ENCODE assay signal across 1 cellular context in genomic region chr19:2553510-2553909, GRCh38.
A peak's percentile ranks its signal among the peaks of the same experiment; 100 is the strongest.
TF ChIP-seq lines count a peak whose summit lies in the region.

No MANE protein-coding gene starts in this region.

TF ChIP-seq in K562, 482 proteins besides CTCF, POLR2A, EP300 and RAD21 (continued from another document and continues in another):
- TF ChIP-seq MGA (IDR thresholded peaks at IDR 0.05): 0 out of 2 replicates have a peak, but pooled peaks have one; percentile 5
- TF ChIP-seq ZNF431 (CRISPR knock-in tag; IDR thresholded peaks at IDR 0.05): no peak
- no peak for TF ChIP-seq ZBTB5 (IDR thresholded peaks at IDR 0.05)
- no peak for TF ChIP-seq ZSCAN32 (CRISPR knock-in tag; IDR thresholded peaks at IDR 0.05)
- TF ChIP-seq EP400 (IDR thresholded peaks at IDR 0.05): no peak
- TF ChIP-seq SNAPC5 (CRISPR knock-in tag; IDR thresholded peaks at IDR 0.05): no peak
- TF ChIP-seq FOXP4 (CRISPR knock-in tag; IDR thresholded peaks at IDR 0.05; ENCODE audit: borderline replicate concordance): no peak
- no peak for TF ChIP-seq CBX3 (IDR thresholded peaks at IDR 0.05; ENCODE audit: borderline replicate concordance in 1 of 2, low read length in 2 of 2)
- TF ChIP-seq THRA (IDR thresholded peaks at IDR 0.05): no peak
- no peak for TF ChIP-seq NCOA4 (IDR thresholded peaks at IDR 0.05; ENCODE audit: partially characterized antibody)
- no peak for TF ChIP-seq PRDM10 (IDR thresholded peaks at IDR 0.05; ENCODE audit: partially characterized antibody)
- TF ChIP-seq XRCC5 (IDR thresholded peaks at IDR 0.05; ENCODE audit: low read depth, low read length): no peak
- peak; percentile 89 for TF ChIP-seq NFRKB (IDR thresholded peaks at IDR 0.05; ENCODE audit: low read depth)
- TF ChIP-seq ZFPM2 (CRISPR knock-in tag; IDR thresholded peaks at IDR 0.05): no peak
- TF ChIP-seq DMBX1 (CRISPR knock-in tag; IDR thresholded peaks at IDR 0.05; ENCODE audit: borderline replicate concordance): no peak
- no peak for TF ChIP-seq PHF21A (IDR thresholded peaks at IDR 0.05; ENCODE audit: borderline replicate concordance, low read depth)
- TF ChIP-seq MCM7 (IDR thresholded peaks at IDR 0.05): no peak
- no peak for TF ChIP-seq HBP1 (CRISPR knock-in tag; IDR thresholded peaks at IDR 0.05)
- no peak for TF ChIP-seq ZNF217 (CRISPR knock-in tag; IDR thresholded peaks at IDR 0.05)
- TF ChIP-seq BMI1 (IDR thresholded peaks at IDR 0.05; ENCODE audit: low read length): no peak
- TF ChIP-seq CSDE1 (IDR thresholded peaks at IDR 0.05): 0 out of 4 replicates have a peak, but pooled peaks of 1 of the 2 experiments have one; percentile 27
- TF ChIP-seq NCOA2 (IDR thresholded peaks at IDR 0.05; ENCODE audit: partially characterized antibody in 2 of 2): peak in 1 of 2 experiments; percentile 88
- TF ChIP-seq BCOR (IDR thresholded peaks at IDR 0.05): no peak
- TF ChIP-seq CC2D1A (IDR thresholded peaks at IDR 0.05): no peak
- no peak for TF ChIP-seq FOS (IDR thresholded peaks at IDR 0.05; ENCODE audit: extremely low read depth, insufficient read length)
- TF ChIP-seq ZNF445 (CRISPR knock-in tag; IDR thresholded peaks at IDR 0.05; ENCODE audit: low read depth): no peak
- no peak for TF ChIP-seq EZH2 (IDR thresholded peaks at IDR 0.05; ENCODE audit: borderline replicate concordance, low read depth, low read length)
- TF ChIP-seq ZFP36 (IDR thresholded peaks at IDR 0.05; ENCODE audit: low read depth, low read length, partially characterized antibody): no peak
- TF ChIP-seq ILF3 (IDR thresholded peaks at IDR 0.05; ENCODE audit: borderline replicate concordance): no peak
- TF ChIP-seq TEAD2 (tag; IDR thresholded peaks at IDR 0.05): no peak
- TF ChIP-seq TFAP4 (CRISPR knock-in tag; IDR thresholded peaks at IDR 0.05; ENCODE audit: borderline replicate concordance): no peak
- 0 out of 2 replicates have a peak, but pooled peaks have one; percentile 18 for TF ChIP-seq CEBPB (tag; IDR thresholded peaks at IDR 0.05)
- no peak for TF ChIP-seq ATF3 (IDR thresholded peaks at IDR 0.05)
- no peak for TF ChIP-seq ATF3 (CRISPR knock-in tag; conservative IDR thresholded peaks at IDR 0.05)
- no peak for TF ChIP-seq IRF2 (CRISPR knock-in tag; IDR thresholded peaks at IDR 0.05)
